Comparison of ENCODE assay signal across 10 cellular contexts in the genomic region with DNA sequence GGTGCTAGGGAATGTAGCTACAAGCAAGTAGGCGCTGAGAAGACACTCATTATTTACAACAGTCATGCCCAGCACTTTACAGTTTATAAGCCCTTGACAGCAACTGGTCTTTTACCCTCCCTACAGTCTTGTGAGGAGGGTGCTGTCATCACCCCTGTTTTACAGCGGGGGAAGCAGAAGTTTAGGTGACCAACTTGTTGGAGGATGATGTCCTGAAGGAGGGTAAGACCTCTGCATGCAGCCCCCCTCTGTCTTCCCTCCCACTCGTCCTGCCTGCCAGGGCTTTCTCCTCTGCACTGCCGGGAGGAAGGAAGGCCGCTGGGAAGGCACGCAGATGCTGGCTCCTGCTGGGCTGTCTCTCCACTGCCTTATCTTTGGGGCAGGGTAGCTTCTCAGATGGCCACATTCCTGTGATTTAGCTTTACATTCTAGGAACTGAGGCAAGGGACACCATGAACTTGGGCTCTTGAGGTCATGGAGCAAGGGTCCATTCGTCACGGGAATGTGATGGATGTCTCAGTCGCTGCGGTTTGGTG. TPM values are rescaled to one million over a fixed set of nuclear protein-coding genes. Genes with fewer than 3 reads are reported as not detected.
A peak's percentile ranks its signal among the peaks of the same experiment; 100 is the strongest.
DNase-seq lines count a peak whose midpoint lies in the region; ATAC-seq and TF ChIP-seq lines count a peak whose summit lies in the region.
"Had no signal": no experiment of that assay in that cellular context is flagged by ENCODE, and none has a peak within 500 bp of the region (broad histone marks: within the 10 kb centered on the region; RNA-seq: fewer than 3 reads in every experiment).

No MANE protein-coding gene starts in this region.

- peaks cover 7% of the 10 kb centered on the region for H3K79me2 ChIP-seq in trophoblast cell (ENCODE audit: control insufficient read depth, insufficient read depth, low read length, poor library complexity)

- 35% methylated on average over 9 of the region's 10 CpGs; no CpG with 5 or more reads in 1 of the 2 donors for WGBS in gastroesophageal sphincter (ENCODE audit: low coverage in 1 of 2), 2 donors
- WGBS in trophoblast cell (ENCODE audit: extremely low coverage, insufficient coverage, insufficient read length), result no CpG with 5 or more reads among the region's 10 CpGs

- H3K27me3 Mint-ChIP-seq in activated T-helper 1 cell treated with anti-CD3 and anti-CD28 coated beads, Interleukin-12 subunit alpha, Interleukin-12 subunit beta, Interleukin-2, Interleukin-4 antibody, amounts not matched to agents 30 ng/mL and 10 ng/mL and 1 ng/mL, durations not matched to agents 14 hours and 24 hours and 36 hours (ENCODE audit: insufficient read depth), result peaks cover 35% of the 10 kb centered on the region

- peaks cover 0 to 23% of the 10 kb centered on the region in 2 donors for H3K36me3 ChIP-seq in gastroesophageal sphincter
- H3K36me3 ChIP-seq in trophoblast cell (ENCODE audit: control insufficient read depth in 1 of 2, insufficient read depth in 2 of 2, low read length in 2 of 2), result peaks cover 17 to 18% of the 10 kb centered on the region in 2 experiments

- peak overlapping the region; percentile 67 for H4K91ac ChIP-seq in trophoblast cell (ENCODE audit: low read depth, low read length)

- no peak overlapping the region for H3K27ac Mint-ChIP-seq in activated T-helper 1 cell treated with anti-CD3 and anti-CD28 coated beads, Interleukin-12 subunit alpha, Interleukin-12 subunit beta, Interleukin-2, Interleukin-4 antibody, amounts not matched to agents 30 ng/mL and 10 ng/mL and 1 ng/mL, durations not matched to agents 14 hours and 24 hours and 36 hours

- peaks cover 0 to 34% (median 0%) of the 10 kb centered on the region in 3 donors for H3K9me3 ChIP-seq in gastroesophageal sphincter
- H3K9me3 ChIP-seq in trophoblast cell (ENCODE audit: insufficient read depth, low read depth, low read length), result peaks cover 10% of the 10 kb centered on the region

- H3K18ac ChIP-seq in trophoblast cell (ENCODE audit: low read length), result peak overlapping the region; percentile 48

- peaks cover 53% of the 10 kb centered on the region for H3K9me3 Mint-ChIP-seq in activated T-helper 1 cell treated with anti-CD3 and anti-CD28 coated beads, Interleukin-12 subunit alpha, Interleukin-12 subunit beta, Interleukin-2, Interleukin-4 antibody, amounts not matched to agents 30 ng/mL and 10 ng/mL and 1 ng/mL, durations not matched to agents 14 hours and 24 hours and 36 hours

- H2BK120ac ChIP-seq in trophoblast cell (ENCODE audit: insufficient read depth, low read length, poor library complexity), result no peak overlapping the region

- H3K79me1 ChIP-seq in trophoblast cell (ENCODE audit: low read length), result peaks cover 9% of the 10 kb centered on the region

- H3K4me1 ChIP-seq in gastroesophageal sphincter (peaks cover 0 to 41% (median 6%) of the 10 kb centered on the region in 3 donors), trophoblast cell (ENCODE audit: control insufficient read depth in 1 of 2, insufficient read depth in 2 of 2, low read length in 2 of 2) (peaks cover 0 to 19% of the 10 kb centered on the region in 2 experiments)

- H2BK5ac ChIP-seq in trophoblast cell (ENCODE audit: low read depth, low read length, poor library complexity), result peak overlapping the region; percentile 47

- H2AK5ac ChIP-seq in trophoblast cell (ENCODE audit: low read length), result no peak overlapping the region

- no peak overlapping the region for H4K8ac ChIP-seq in trophoblast cell (ENCODE audit: low read depth, low read length)

- peak overlapping the region; percentile 36 for H3K4ac ChIP-seq in trophoblast cell (ENCODE audit: low read depth, low read length)

- peaks cover 22% of the 10 kb centered on the region for H3K4me1 Mint-ChIP-seq in activated T-helper 1 cell treated with anti-CD3 and anti-CD28 coated beads, Interleukin-12 subunit alpha, Interleukin-12 subunit beta, Interleukin-2, Interleukin-4 antibody, amounts not matched to agents 30 ng/mL and 10 ng/mL and 1 ng/mL, durations not matched to agents 14 hours and 24 hours and 36 hours (ENCODE audit: low read depth)

- no peak for ATAC-seq in gastroesophageal sphincter
- no peak for ATAC-seq in HG03565 (IDR thresholded peaks at IDR 0.05; ENCODE audit: unreplicated experiment)

- H3K9ac ChIP-seq in trophoblast cell (ENCODE audit: low read length), result no peak overlapping the region

- H3K14ac ChIP-seq in trophoblast cell (ENCODE audit: low read length), result no peak overlapping the region

- peak overlapping the region; percentile 92 for H3K4me2 ChIP-seq in trophoblast cell (ENCODE audit: low read length)

- TF ChIP-seq CTCF in C4-2B (conservative IDR thresholded peaks at IDR 0.05) (no peak), gastroesophageal sphincter (IDR thresholded peaks at IDR 0.05) (peak in 1 of 4 experiments; percentile 1), GM13977 (IDR thresholded peaks at IDR 0.05; ENCODE audit: extremely low read depth, insufficient read depth, missing control alignments) (no peak)

- peaks cover 20% of the 10 kb centered on the region for H3K36me3 Mint-ChIP-seq in activated T-helper 1 cell treated with anti-CD3 and anti-CD28 coated beads, Interleukin-12 subunit alpha, Interleukin-12 subunit beta, Interleukin-2, Interleukin-4 antibody, amounts not matched to agents 30 ng/mL and 10 ng/mL and 1 ng/mL, durations not matched to agents 14 hours and 24 hours and 36 hours (ENCODE audit: low read depth)

- H3K23ac ChIP-seq in trophoblast cell (ENCODE audit: low read length), result no peak overlapping the region

- H3K27me3 ChIP-seq in gastroesophageal sphincter, result no peaks in the 10 kb centered on the region
- no peaks in the 10 kb centered on the region for H3K27me3 ChIP-seq in trophoblast cell (ENCODE audit: insufficient read depth, low read length)

- H3K4me3 ChIP-seq in gastroesophageal sphincter (peak overlapping the region; percentile 69 to 83), trophoblast cell (ENCODE audit: low read depth, low read length) (no peak overlapping the region)

- in situ Hi-C loops in GM13977 (cut with MboI; ENCODE audit: low pct_unique_long_range_greater_than_20kb, low sequenced_read_pairs, unreplicated experiment), result no loop called here

- no peak for DNase-seq in activated T-helper 1 cell treated with anti-CD3 and anti-CD28 coated beads, Interleukin-12 subunit alpha, Interleukin-12 subunit beta, Interleukin-2, Interleukin-4 antibody, amounts not matched to agents 30 ng/mL and 10 ng/mL and 1 ng/mL, durations not matched to agents 14 hours and 24 hours and 36 hours (ENCODE audit: low spot score)
- DNase-seq in trophoblast cell, result peak in 1 of 2 donors; percentile 50
- DNase-seq in T-helper 9 cell, result no peak
- DNase-seq in DMS153 (lab: John Stamatoyannopoulos, UW), result no peak
- no peak for DNase-seq in GM13977 (ENCODE audit: low spot score)
- DNase-seq: NCI-H2081; stimulated activated naive CD4-positive, alpha-beta T cell had no signal

- intact Hi-C loops in activated T-helper 1 cell treated with anti-CD3 and anti-CD28 coated beads, Interleukin-12 subunit alpha, Interleukin-12 subunit beta, Interleukin-2, Interleukin-4 antibody, amounts not matched to agents 30 ng/mL and 10 ng/mL and 1 ng/mL, durations not matched to agents 14 hours and 24 hours and 36 hours (cut with micrococcal nuclease), result no loop called here

- TF ChIP-seq EP300 in gastroesophageal sphincter (IDR thresholded peaks at IDR 0.05), result no peak

- H4K12ac ChIP-seq in trophoblast cell (ENCODE audit: low read depth, low read length), result no peak overlapping the region

- peak overlapping the region; percentile 41 for H3K4me3 Mint-ChIP-seq in activated T-helper 1 cell treated with anti-CD3 and anti-CD28 coated beads, Interleukin-12 subunit alpha, Interleukin-12 subunit beta, Interleukin-2, Interleukin-4 antibody, amounts not matched to agents 30 ng/mL and 10 ng/mL and 1 ng/mL, durations not matched to agents 14 hours and 24 hours and 36 hours

- TF ChIP-seq POLR2A in gastroesophageal sphincter (IDR thresholded peaks at IDR 0.05), result no peak

- H3K27ac ChIP-seq in C4-2B, result peak overlapping the region; percentile 85
- peak overlapping the region; percentile 64 to 92 (median 90) for H3K27ac ChIP-seq in gastroesophageal sphincter
- H3K27ac ChIP-seq in trophoblast cell (ENCODE audit: low read depth, low read length), result no peak overlapping the region

- H2AFZ ChIP-seq in trophoblast cell (ENCODE audit: insufficient read depth, low read length, poor library complexity), result no peak overlapping the region

- no peak overlapping the region for H2BK12ac ChIP-seq in trophoblast cell (ENCODE audit: low read length)

RNA-seq across cellular contexts. Expression of a gene that starts 1.0 kb away (rescaled TPM):
- 1.5 and 2.4 TPM in 2 replicates for total RNA-seq in activated T-helper 1 cell treated with anti-CD3 and anti-CD28 coated beads, Interleukin-12 subunit alpha, Interleukin-12 subunit beta, Interleukin-2, Interleukin-4 antibody, amounts not matched to agents 30 ng/mL and 10 ng/mL and 1 ng/mL, durations not matched to agents 14 hours and 24 hours and 36 hours
- total RNA-seq in gastroesophageal sphincter, result 100 to 1,000 TPM in 1 of 4 donors, 10 to 100 TPM in 3; 51.1 to 141 (median 70.9) TPM
- 35.1 and 36.4 TPM in 2 replicates for polyA plus RNA-seq in trophoblast cell (2013)

RNA-seq across cellular contexts. Expression of a gene that starts 43.3 kb away (rescaled TPM):
- 0.16 TPM in 1 of 2 replicates, not detected in the other for total RNA-seq in activated T-helper 1 cell treated with anti-CD3 and anti-CD28 coated beads, Interleukin-12 subunit alpha, Interleukin-12 subunit beta, Interleukin-2, Interleukin-4 antibody, amounts not matched to agents 30 ng/mL and 10 ng/mL and 1 ng/mL, durations not matched to agents 14 hours and 24 hours and 36 hours
- under 1 TPM in 3 of 4 donors, not detected in 1; 0.40 to 0.87 (median 0.47) TPM for total RNA-seq in gastroesophageal sphincter
- polyA plus RNA-seq in trophoblast cell (2013), result not detected in 2 replicates

Comparison
In these comparisons a context has a peak if more than half of its experiments do, and no peak if none do; other contexts are left out.
1. RNA of a gene that starts 1.0 kb away (total RNA-seq): 51.1 to 141 TPM in gastroesophageal sphincter; 1.5 to 2.4 TPM in activated T-helper 1 cell treated with anti-CD3 and anti-CD28 coated beads, Interleukin-12 subunit alpha, Interleukin-12 subunit beta, Interleukin-2, Interleukin-4 antibody, amounts not matched to agents 30 ng/mL and 10 ng/mL and 1 ng/mL, durations not matched to agents 14 hours and 24 hours and 36 hours; every median in the first group is over 10 times any median in the second.